In the genomic region with DNA sequence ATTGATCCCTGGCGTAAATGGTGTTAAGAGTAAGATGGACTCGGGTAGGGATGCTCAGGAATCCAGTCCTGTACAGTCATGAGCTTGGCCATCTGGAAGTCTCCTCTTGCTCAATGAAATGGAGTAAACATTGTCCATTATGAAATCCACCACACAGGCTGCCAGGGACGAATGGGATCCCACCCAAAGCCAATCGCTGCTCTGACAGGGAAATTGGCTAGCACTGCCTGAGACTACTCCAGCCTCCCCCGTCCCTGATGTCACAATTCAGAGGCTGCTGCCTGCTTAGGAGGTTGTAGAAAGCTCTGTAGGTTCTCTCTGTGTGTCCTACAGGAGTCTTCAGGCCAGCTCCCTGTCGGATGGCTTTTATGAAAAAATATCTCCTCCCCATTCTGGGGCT, we compare ENCODE assay signal across 9 cellular contexts. TPM values are rescaled to one million over a fixed set of nuclear protein-coding genes. Genes with fewer than 3 reads are reported as not detected.
DNase-seq lines count a peak whose midpoint lies in the region; ATAC-seq and TF ChIP-seq lines count a peak whose summit lies in the region.
"Had no signal": no experiment of that assay in that cellular context is flagged by ENCODE, and none has a peak within 500 bp of the region (broad histone marks: within the 10 kb centered on the region; RNA-seq: fewer than 3 reads in every experiment).

A gene (plus strand): TSS at position 263 of the 400 bp plus-strand sequence. CDS start 97 bp downstream, at position 360.

- intact Hi-C loops in spleen (cut with DNase I; ENCODE audit: low total_unique reads): no loop called here

- H3K27me3 ChIP-seq in fibroblast of lung (ENCODE audit: control insufficient read depth, insufficient read depth, low read length): no peaks in the 10 kb centered on the region
- no peaks in the 10 kb centered on the region for H3K27me3 ChIP-seq in spleen (replicated peaks in 1 of 7)

- TF ChIP-seq CTCF in AG10803 (conservative IDR thresholded peaks at IDR 0.05; ENCODE audit: low read length) (no peak), fibroblast of lung (conservative IDR thresholded peaks at IDR 0.05 in 1 of 2, IDR thresholded peaks at IDR 0.05 in 1 of 2; ENCODE audit: low read depth in 1 of 2, low read length in 2 of 2) (no peak), omental fat pad (IDR thresholded peaks at IDR 0.05) (no peak), spleen (IDR thresholded peaks at IDR 0.05 in 8 of 11, conservative IDR thresholded peaks at IDR 0.05 in 3 of 11) (no peak)

- H3K36me3 ChIP-seq in fibroblast of lung (ENCODE audit: control insufficient read depth, insufficient read depth, low read length) (no peaks in the 10 kb centered on the region), spleen (no peaks in the 10 kb centered on the region)

- no peak within 1 kb of the TSS for H3K9ac ChIP-seq in fibroblast of lung (ENCODE audit: insufficient read depth, low read length)

- H2AFZ ChIP-seq in fibroblast of lung (ENCODE audit: low read length): no peak within 1 kb of the TSS

- DNase-seq in AG10803 (ENCODE audit: low read depth): peak; percentile 94
- DNase-seq in NOMO-1 (lab: John Stamatoyannopoulos, UW; ENCODE audit: unreplicated experiment in 2 of 2): peak; percentile 23 to 38
- DNase-seq in fibroblast of lung (ENCODE audit: low read depth in 2 of 2): peak; percentile 17 to 99
- no peak for DNase-seq in omental fat pad (ENCODE audit: low spot score)
- DNase-seq in spleen: no peak
- DNase-seq: activated effector memory CD4-positive, alpha-beta T cell treated with Interleukin-2 at 50 U/mL for 16 hours had no signal

- H3K79me2 ChIP-seq in fibroblast of lung (ENCODE audit: control insufficient read depth, insufficient read depth, low read length): no peaks in the 10 kb centered on the region

- TF ChIP-seq POLR2A in spleen (IDR thresholded peaks at IDR 0.05): no peak

- H3K4me3 ChIP-seq in AG10803 (ENCODE audit: low read length): no peak within 1 kb of the TSS
- peak within 1 kb of the TSS in 3 of 4 experiments; percentile 11 to 71 (median 26) for H3K4me3 ChIP-seq in fibroblast of lung (replicated peaks in 1 of 4; ENCODE audit: control extremely low read depth in 1 of 4, insufficient read depth in 1 of 4, low read depth in 3 of 4, low read length in 4 of 4)
- no peak within 1 kb of the TSS for H3K4me3 ChIP-seq in spleen

- 61 to 75% (median 68%) methylated on average over 6 of the region's 6 CpGs for WGBS in spleen, 5 donors

- ATAC-seq in omental fat pad (ENCODE audit: low FRiP score) (peak; percentile 85), HG02610 (IDR thresholded peaks at IDR 0.05; ENCODE audit: unreplicated experiment) (no peak), HG03025 (IDR thresholded peaks at IDR 0.05; ENCODE audit: low FRiP score, unreplicated experiment) (no peak), GM21528 (IDR thresholded peaks at IDR 0.05; ENCODE audit: low FRiP score, unreplicated experiment) (no peak)

- H3K9me3 ChIP-seq in fibroblast of lung (ENCODE audit: control insufficient read depth, insufficient read depth, low read depth, low read length) (no peaks in the 10 kb centered on the region), spleen (no peaks in the 10 kb centered on the region)

- H3K4me2 ChIP-seq in fibroblast of lung (ENCODE audit: extremely low read depth, insufficient read depth, low read length): peak within 1 kb of the TSS; percentile 57

- H3K27ac ChIP-seq in fibroblast of lung (ENCODE audit: insufficient read depth, low read length): peak within 1 kb of the TSS; percentile 7
- peak within 1 kb of the TSS in 2 of 8 donors; percentile 10 to 27 for H3K27ac ChIP-seq in spleen

- H3K4me1 ChIP-seq in fibroblast of lung (ENCODE audit: control insufficient read depth, extremely low read depth, insufficient read depth, low read length) (peaks cover 6% of the 10 kb centered on the region), spleen (peaks cover 0 to 9% (median 4%) of the 10 kb centered on the region in 6 donors)

- H4K20me1 ChIP-seq in fibroblast of lung (ENCODE audit: control insufficient read depth, extremely low read depth, insufficient read depth, low read length): no peaks in the 10 kb centered on the region

RNA-seq across cellular contexts. Expression of the gene that starts here (rescaled TPM):
- total RNA-seq in fibroblast of lung: 20.3 and 31.5 TPM in 2 replicates
- polyA plus RNA-seq in fibroblast of lung: 7.1 and 31.0 TPM in 2 replicates
- polyA plus RNA-seq in fibroblast of lung (2012): 4.4 and 22.0 TPM in 2 replicates
- polyA minus RNA-seq in fibroblast of lung (ENCODE audit: low replicate concordance): 9.7 TPM in 1 of 2 replicates, not detected in the other
- total RNA-seq in omental fat pad: 10 to 100 TPM; 12.8 to 47.3 (median 18.0) TPM
- total RNA-seq in spleen: 10 to 100 TPM in 2 of 7 donors, 1 to 10 TPM in 5; 1.8 to 14.9 (median 4.2) TPM
- polyA plus RNA-seq in spleen: 1 to 10 TPM; 2.6 to 3.5 (median 3.2) TPM

Comparison
In these comparisons a context has a peak if more than half of its experiments do, and no peak if none do; other contexts are left out.
1. DNase-seq: peak in AG10803 (single experiment), NOMO-1 (2 of 2) and fibroblast of lung (2 of 2); none in omental fat pad (single experiment) and spleen (single experiment).
2. H3K4me3 ChIP-seq: peak in fibroblast of lung (3 of 4); none in AG10803 (single experiment) and spleen (0 of 8).